ENCODE assay signal across 8 cellular contexts in the genomic region with DNA sequence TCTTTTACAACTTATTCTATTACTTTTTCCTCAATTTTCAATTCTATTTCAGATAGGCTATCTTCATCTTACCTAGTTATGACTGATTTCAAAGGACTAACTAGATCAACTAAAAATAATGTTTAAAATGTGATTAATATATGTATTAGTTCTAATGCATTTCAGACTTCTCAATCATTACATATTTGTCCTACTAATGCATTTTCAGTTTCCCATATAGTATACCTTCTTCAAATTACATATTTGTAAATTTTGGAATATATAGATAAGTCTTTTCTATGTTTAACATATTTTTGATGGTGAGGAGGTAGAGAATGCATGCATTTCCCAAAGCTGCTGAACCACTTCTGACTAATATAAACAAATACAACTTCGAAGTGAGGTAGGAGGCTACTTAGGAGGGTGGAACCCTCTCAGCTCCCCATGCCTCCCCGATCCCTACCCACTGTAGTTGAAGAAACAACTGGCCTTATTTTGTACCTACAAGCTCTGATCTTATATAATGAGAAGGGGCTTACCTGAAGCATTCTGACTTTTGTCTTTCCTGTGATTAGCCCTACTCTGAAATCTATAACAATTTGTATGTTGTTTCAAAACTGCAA. TPM values are rescaled to one million over a fixed set of nuclear protein-coding genes. Genes with fewer than 3 reads are reported as not detected.
A peak's percentile ranks its signal among the peaks of the same experiment; 100 is the strongest.
DNase-seq lines count a peak whose midpoint lies in the region; ATAC-seq and TF ChIP-seq lines count a peak whose summit lies in the region.

No MANE protein-coding gene starts in this region.

- H3K27me3 ChIP-seq in breast epithelium (no peaks in the 10 kb centered on the region), kidney epithelial cell (ENCODE audit: control insufficient read depth, insufficient read depth, low read length) (no peaks in the 10 kb centered on the region), upper lobe of left lung (no peaks in the 10 kb centered on the region)

- intact Hi-C loops in MCF 10A (cut with micrococcal nuclease) (loop anchor here (5.0 kb wide), 5 partner anchors 162 to 407 kb away; a partner anchor contains a TSS), breast epithelium (cut with DNase I; ENCODE audit: low total_unique reads) (no loop called here), posterior cingulate gyrus (cut with DNase I) (no loop called here)

- H3K4me3 Mint-ChIP-seq in MCF 10A (ENCODE audit: unreplicated experiment), result peak overlapping the region; percentile 83
- peak overlapping the region; percentile 100 for H3K4me3 Mint-ChIP-seq in activated T-helper 17 cell treated with anti-CD3 and anti-CD28 coated beads, Interleukin-2, amount 50 U/mL, for 72 hours

- CTCF ChIA-PET in MCF 10A (lab: Yijun Ruan, JAX), result interaction anchor here (0.6 to 2.1 kb wide), 5 partner anchors 14 to 1050 kb away, joined by 3 to 5 read pairs (median 4); no protein-coding TSS in a partner anchor

- peak overlapping the region; percentile 98 for H3K27ac Mint-ChIP-seq in MCF 10A (ENCODE audit: low read depth, unreplicated experiment)
- H3K27ac Mint-ChIP-seq in activated T-helper 17 cell treated with anti-CD3 and anti-CD28 coated beads, Interleukin-2, amount 50 U/mL, for 72 hours, result peak overlapping the region; percentile 96

- H3K36me3 Mint-ChIP-seq in MCF 10A (ENCODE audit: insufficient read depth, unreplicated experiment), result peaks cover 16% of the 10 kb centered on the region
- H3K36me3 Mint-ChIP-seq in activated T-helper 17 cell treated with anti-CD3 and anti-CD28 coated beads, Interleukin-2, amount 50 U/mL, for 72 hours (ENCODE audit: low read depth), result peaks cover 25% of the 10 kb centered on the region

- 25 to 32% methylated on average over 2 of the region's 2 CpGs for WGBS in upper lobe of left lung, 2 donors

- TF ChIP-seq CTCF in MCF 10A (IDR thresholded peaks at IDR 0.05; ENCODE audit: unreplicated experiment) (no peak), breast epithelium (IDR thresholded peaks at IDR 0.05) (no peak), kidney epithelial cell (IDR thresholded peaks at IDR 0.05; ENCODE audit: insufficient read depth, low read length, poor library complexity, severe bottlenecking) (no peak), upper lobe of left lung (IDR thresholded peaks at IDR 0.05) (no peak)

- H3K9me3 ChIP-seq in breast epithelium (no peaks in the 10 kb centered on the region), upper lobe of left lung (no peaks in the 10 kb centered on the region)

- H3K9me3 Mint-ChIP-seq in MCF 10A (ENCODE audit: unreplicated experiment), result no peaks in the 10 kb centered on the region
- H3K9me3 Mint-ChIP-seq in activated T-helper 17 cell treated with anti-CD3 and anti-CD28 coated beads, Interleukin-2, amount 50 U/mL, for 72 hours, result no peaks in the 10 kb centered on the region

- peak overlapping the region in 1 of 2 donors; percentile 43 for H3K27ac ChIP-seq in breast epithelium
- H3K27ac ChIP-seq in upper lobe of left lung, result peak overlapping the region in 3 of 4 donors; percentile 98 to 99 (median 99)

- POLR2A ChIA-PET in MCF 10A (lab: Yijun Ruan, JAX), result interaction anchor here (0.6 to 5.9 kb wide), 8 partner anchors 10 to 1220 kb away, joined by 3 to 40 read pairs (median 24); a partner anchor contains a TSS

- TF ChIP-seq POLR2A in breast epithelium (IDR thresholded peaks at IDR 0.05) (no peak), upper lobe of left lung (IDR thresholded peaks at IDR 0.05) (no peak)

- ATAC-seq in activated T-helper 17 cell treated with anti-CD3 and anti-CD28 coated beads, Interleukin-2, amount 50 U/mL, for 72 hours (replicated peaks), result no peak
- no peak for ATAC-seq in upper lobe of left lung (ENCODE audit: low FRiP score in 2 of 2)
- no peak for ATAC-seq in GM21717 (IDR thresholded peaks at IDR 0.05; ENCODE audit: unreplicated experiment)

- H3K4me3 ChIP-seq in breast epithelium (peak overlapping the region in 1 of 3 donors; percentile 87), kidney epithelial cell (ENCODE audit: low read depth, low read length) (peak overlapping the region; percentile 0), upper lobe of left lung (peak overlapping the region in 1 of 4 donors; percentile 73)

- H3K36me3 ChIP-seq in breast epithelium (no peaks in the 10 kb centered on the region), kidney epithelial cell (ENCODE audit: control insufficient read depth, insufficient read depth, low read length) (no peaks in the 10 kb centered on the region), upper lobe of left lung (peaks cover 0 to 7% (median 2%) of the 10 kb centered on the region in 4 donors)

- TF ChIP-seq EP300 in upper lobe of left lung (IDR thresholded peaks at IDR 0.05), result no peak

- DNase-seq in MCF 10A (ENCODE audit: unreplicated experiment) (no peak), breast epithelium (ENCODE audit: low spot score in 2 of 2) (no peak), kidney epithelial cell (ENCODE audit: low read depth) (no peak), upper lobe of left lung (no peak), AML-193 (lab: John Stamatoyannopoulos, UW) (no peak), posterior cingulate gyrus (no peak)

- H3K4me1 ChIP-seq in breast epithelium, result peaks cover 0 to 30% of the 10 kb centered on the region in 2 donors
- H3K4me1 ChIP-seq in upper lobe of left lung, result peaks cover 14 to 37% (median 23%) of the 10 kb centered on the region in 4 donors

- no peaks in the 10 kb centered on the region for H3K27me3 Mint-ChIP-seq in MCF 10A (ENCODE audit: insufficient read depth, unreplicated experiment)
- H3K27me3 Mint-ChIP-seq in activated T-helper 17 cell treated with anti-CD3 and anti-CD28 coated beads, Interleukin-2, amount 50 U/mL, for 72 hours, result no peaks in the 10 kb centered on the region

- no TSS peak for BruUV-seq in MCF 10A (replicated peaks; lab: Mats Ljungman, UMichigan)

- H3K4me1 Mint-ChIP-seq in MCF 10A (ENCODE audit: insufficient read depth, unreplicated experiment), result peaks cover 38% of the 10 kb centered on the region
- peaks cover 24% of the 10 kb centered on the region for H3K4me1 Mint-ChIP-seq in activated T-helper 17 cell treated with anti-CD3 and anti-CD28 coated beads, Interleukin-2, amount 50 U/mL, for 72 hours

RNA-seq across cellular contexts. Expression of a gene that starts 1.7 kb away (rescaled TPM):
- total RNA-seq in MCF 10A (2022) (23.4 and 29.3 TPM in 2 replicates), breast epithelium (10 to 100 TPM; 13.1 to 19.5 (median 18.7) TPM), kidney epithelial cell (16.8 and 20.3 TPM in 2 replicates), upper lobe of left lung (10 to 100 TPM in 4 of 6 donors, 1 to 10 TPM in 2; 7.3 to 42.2 (median 13.6) TPM)
- total RNA-seq in activated T-helper 17 cell treated with anti-CD3 and anti-CD28 coated beads, Interleukin-2, amount 50 U/mL, for 72 hours, result 10 to 100 TPM; 23.7 to 30.2 TPM

RNA-seq across cellular contexts. Expression of a gene that starts 2.0 kb away (rescaled TPM):
- total RNA-seq in MCF 10A (2022) (2.1 and 6.1 TPM in 2 replicates), breast epithelium (10 to 100 TPM; 10.5 to 13.9 (median 10.9) TPM), kidney epithelial cell (5.8 and 6.2 TPM in 2 replicates), upper lobe of left lung (10 to 100 TPM in 2 of 6 donors, 1 to 10 TPM in 4; 3.1 to 15.7 (median 6.0) TPM)
- 1 to 10 TPM; 5.2 to 9.4 TPM for total RNA-seq in activated T-helper 17 cell treated with anti-CD3 and anti-CD28 coated beads, Interleukin-2, amount 50 U/mL, for 72 hours
